In genomic region chr2:206858972-206859739, GRCh38 we compare ENCODE assay signal across 13 cellular contexts.
DNase-seq lines count a peak whose midpoint lies in the region; ATAC-seq and TF ChIP-seq lines count a peak whose summit lies in the region.
"Had no signal": no experiment of that assay in that cellular context is flagged by ENCODE, and none has a peak within 500 bp of the region (broad histone marks: within the 10 kb centered on the region; RNA-seq: fewer than 3 reads in every experiment).

No MANE protein-coding gene starts in this region.

- POLR2A ChIA-PET in T-cell (lab: Charles Lee): no interaction called here
- POLR2A ChIA-PET in activated naive CD8-positive, alpha-beta T cell treated with anti-CD3 and anti-CD28 coated beads, Interleukin-2, amount 10 ng/mL, durations not matched to agents 7 days and 5 days (lab: Charles Lee): interaction anchor here (1.0 kb wide), 1 partner anchor 671 kb away, joined by 3 read pairs; the partner anchor contains the start of gene CREB1

- H3K36me3 ChIP-seq in spleen: no peaks in the 10 kb centered on the region

- H3K27me3 Mint-ChIP-seq in T-cell: no peaks in the 10 kb centered on the region
- no peaks in the 10 kb centered on the region for H3K27me3 Mint-ChIP-seq in activated naive CD8-positive, alpha-beta T cell treated with anti-CD3 and anti-CD28 coated beads, Interleukin-2, amount 10 ng/mL, durations not matched to agents 7 days and 5 days

- H3K4me3 Mint-ChIP-seq in T-cell: peak overlapping the region; percentile 60 to 83 (median 66)
- H3K4me3 Mint-ChIP-seq in activated naive CD8-positive, alpha-beta T cell treated with anti-CD3 and anti-CD28 coated beads, Interleukin-2, amount 10 ng/mL, durations not matched to agents 7 days and 5 days: peak overlapping the region; percentile 74

- no peaks in the 10 kb centered on the region for H3K27me3 ChIP-seq in spleen (replicated peaks in 1 of 7)

- H3K36me3 Mint-ChIP-seq in T-cell: no peaks in the 10 kb centered on the region
- H3K36me3 Mint-ChIP-seq in activated naive CD8-positive, alpha-beta T cell treated with anti-CD3 and anti-CD28 coated beads, Interleukin-2, amount 10 ng/mL, durations not matched to agents 7 days and 5 days: peaks cover 2% of the 10 kb centered on the region

- TF ChIP-seq CTCF in spleen (IDR thresholded peaks at IDR 0.05 in 8 of 11, conservative IDR thresholded peaks at IDR 0.05 in 3 of 11): no peak

- H3K27ac ChIP-seq in spleen: no peak overlapping the region
- H3K27ac ChIP-seq: A549 had no signal

- peaks cover 21 to 26% (median 23%) of the 10 kb centered on the region in 3 donors for H3K4me1 Mint-ChIP-seq in T-cell
- peaks cover 18% of the 10 kb centered on the region for H3K4me1 Mint-ChIP-seq in activated naive CD8-positive, alpha-beta T cell treated with anti-CD3 and anti-CD28 coated beads, Interleukin-2, amount 10 ng/mL, durations not matched to agents 7 days and 5 days

- CTCF ChIA-PET in T-cell (lab: Charles Lee): no interaction called here

- no peaks in the 10 kb centered on the region for H3K4me1 ChIP-seq in spleen
- H3K4me1 ChIP-seq: A549 had no signal

- no peak for TF ChIP-seq POLR2A in spleen (IDR thresholded peaks at IDR 0.05)

- WGBS in spleen, 5 donors: 51 to 66% (median 59%) methylated on average over 6 of the region's 6 CpGs

- H3K9me3 ChIP-seq in spleen: no peaks in the 10 kb centered on the region
- H3K9me3 ChIP-seq: A549 had no signal

- intact Hi-C loops in spleen (cut with DNase I; ENCODE audit: low total_unique reads): no loop called here

- H3K4me3 ChIP-seq in spleen: no peak overlapping the region
- H3K4me3 ChIP-seq: A549 had no signal

- H3K27ac Mint-ChIP-seq in T-cell: peak overlapping the region; percentile 82 to 95
- H3K27ac Mint-ChIP-seq in activated naive CD8-positive, alpha-beta T cell treated with anti-CD3 and anti-CD28 coated beads, Interleukin-2, amount 10 ng/mL, durations not matched to agents 7 days and 5 days: peak overlapping the region; percentile 91

- ATAC-seq in T-cell (replicated peaks in 1 of 4): peak; percentile 74 to 90 (median 87)
- ATAC-seq in activated naive CD8-positive, alpha-beta T cell treated with anti-CD3 and anti-CD28 coated beads, Interleukin-2, amount 10 ng/mL, durations not matched to agents 7 days and 5 days (ENCODE audit: low read depth): peak; percentile 79
- ATAC-seq: A549 had no signal

- H3K9me3 Mint-ChIP-seq in T-cell: no peaks in the 10 kb centered on the region
- no peaks in the 10 kb centered on the region for H3K9me3 Mint-ChIP-seq in activated naive CD8-positive, alpha-beta T cell treated with anti-CD3 and anti-CD28 coated beads, Interleukin-2, amount 10 ng/mL, durations not matched to agents 7 days and 5 days

- DNase-seq in activated CD8-positive, alpha-beta memory T cell treated with anti-CD3 and anti-CD28 coated beads for 24 hours: peak; percentile 58
- DNase-seq in activated CD8-positive, alpha-beta memory T cell treated with anti-CD3 and anti-CD28 coated beads, Interleukin-2, amount 50 U/mL, for 4 hours: no peak
- DNase-seq in T-cell: peak in 19 of 34 experiments; percentile 1 to 39 (median 7)
- peak; percentile 52 for DNase-seq in activated naive CD8-positive, alpha-beta T cell treated with anti-CD3 and anti-CD28 coated beads, Interleukin-2, amount 10 ng/mL, durations not matched to agents 7 days and 5 days
- peak; percentile 24 for DNase-seq in stimulated activated CD8-positive, alpha-beta memory T cell treated with anti-CD3 and anti-CD28 coated beads, Interleukin-4, amount 100 ng/mL, for 48 hours
- no peak for DNase-seq in effector CD4-positive, alpha-beta T cell
- DNase-seq in spleen: no peak
- no peak for DNase-seq in AML-193 (lab: John Stamatoyannopoulos, UW)
- DNase-seq: activated gamma-delta T cell treated with Interleukin-2 at 50 U/mL for 16 hours, hippocampal formation, kidney glomerular epithelial cell, retina had no signal

Comparison
In these comparisons a context has a peak if more than half of its experiments do, and no peak if none do; other contexts are left out.
1. DNase-seq: peak in activated CD8-positive, alpha-beta memory T cell treated with anti-CD3 and anti-CD28 coated beads for 24 hours (single experiment), T-cell (19 of 34), activated naive CD8-positive, alpha-beta T cell treated with anti-CD3 and anti-CD28 coated beads, Interleukin-2, amount 10 ng/mL, durations not matched to agents 7 days and 5 days (single experiment) and stimulated activated CD8-positive, alpha-beta memory T cell treated with anti-CD3 and anti-CD28 coated beads, Interleukin-4, amount 100 ng/mL, for 48 hours (single experiment); none in activated CD8-positive, alpha-beta memory T cell treated with anti-CD3 and anti-CD28 coated beads, Interleukin-2, amount 50 U/mL, for 4 hours (single experiment), effector CD4-positive, alpha-beta T cell (single experiment), spleen (single experiment) and AML-193 (0 of 2).